28 cellular contexts compared by ENCODE assay signal in the genomic region with DNA sequence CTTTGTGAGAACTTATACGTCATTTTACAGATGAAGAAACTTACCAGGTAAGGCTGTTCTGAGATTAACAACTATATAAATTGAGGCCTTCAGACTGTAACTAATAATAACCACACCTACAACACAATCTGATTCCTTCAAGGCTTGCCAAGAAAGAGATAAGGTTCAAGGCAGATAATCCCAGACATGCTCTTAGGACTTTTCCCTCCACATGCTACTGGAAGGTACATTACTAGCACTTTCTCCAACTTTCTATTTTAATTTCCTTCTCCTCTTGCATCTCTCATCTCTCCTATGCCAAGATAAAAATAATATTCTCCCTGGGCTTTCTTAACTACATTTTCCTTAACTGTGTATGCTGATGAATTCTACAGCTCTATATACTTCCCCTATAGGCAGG. TPM values are rescaled to one million over a fixed set of nuclear protein-coding genes. Genes with fewer than 3 reads are reported as not detected.
"Had no signal": no experiment of that assay in that cellular context is flagged by ENCODE, and none has a peak within 500 bp of the region (broad histone marks: within the 10 kb centered on the region; RNA-seq: fewer than 3 reads in every experiment).

No MANE protein-coding gene starts in this region.

- H3K4me3 Mint-ChIP-seq: immature natural killer cell had no signal

- H3K9me3 ChIP-seq: body of pancreas, left lung, right lobe of liver, upper lobe of right lung had no signal

- H3K27ac ChIP-seq: body of pancreas, cardiac muscle cell, left lung, parathyroid adenoma, right lobe of liver, upper lobe of right lung had no signal

- DNase-seq: activated CD4-positive, alpha-beta T cell treated with anti-CD3 and anti-CD28 coated beads for 1 hour; activated CD4-positive, alpha-beta T cell treated with anti-CD3 and anti-CD28 coated beads, Interleukin-2, amount 50 U/mL, for 1 hour; activated CD8-positive, alpha-beta memory T cell treated with anti-CD3 and anti-CD28 coated beads for 24 hours; activated naive CD4-positive, alpha-beta T cell; anterior cingulate cortex; body of pancreas; effector CD4-positive, alpha-beta T cell; erythroblast; foreskin fibroblast; glutamatergic neuron; immature natural killer cell; left lung; nucleus accumbens; right lobe of liver; SIG-M5; stimulated activated CD4-positive, alpha-beta T cell treated with anti-CD3 and anti-CD28 coated beads, Interleukin-15, amount 100 ng/mL, for 24 hours; stimulated activated naive CD4-positive, alpha-beta T cell treated with Interleukin-2 at 50 U/mL for 16 hours; T-helper 1 cell; T-helper 9 cell; upper lobe of right lung had no signal

- H3K27me3 ChIP-seq: body of pancreas, cardiac muscle cell, hepatocyte, left lung, right lobe of liver, upper lobe of right lung had no signal

- ATAC-seq: body of pancreas, left lung, right lobe of liver, upper lobe of right lung had no signal

- H3K9me3 Mint-ChIP-seq: immature natural killer cell had no signal

- H3K4me1 ChIP-seq: body of pancreas, left lung, parathyroid adenoma, upper lobe of right lung had no signal

- H3K4me3 ChIP-seq: body of pancreas, cardiac muscle cell, hepatocyte, left lung, right lobe of liver, smooth muscle cell, upper lobe of right lung had no signal

RNA-seq across cellular contexts. Expression of a gene that starts 40.1 kb away (rescaled TPM):
- total RNA-seq: body of pancreas, cardiac muscle cell, chondrocyte, fibroblast of lung, hepatocyte, kidney epithelial cell, lung microvascular endothelial cell, smooth muscle cell, upper lobe of right lung had no signal
